In genomic region chr16:56422896-56423441, GRCh38 we compare ENCODE assay signal across 10 cellular contexts. TPM values are rescaled to one million over a fixed set of nuclear protein-coding genes. Genes with fewer than 3 reads are reported as not detected.
DNase-seq lines count a peak whose midpoint lies in the region; ATAC-seq and TF ChIP-seq lines count a peak whose summit lies in the region.
"Had no signal": no experiment of that assay in that cellular context is flagged by ENCODE, and none has a peak within 500 bp of the region (broad histone marks: within the 10 kb centered on the region; RNA-seq: fewer than 3 reads in every experiment).

No MANE protein-coding gene starts in this region.

- ATAC-seq in CD4-positive, alpha-beta T cell (ENCODE audit: poor library complexity) = no peak
- ATAC-seq in HCT116 (no peak), natural killer cell (no peak), lower lobe of right lung (no peak)
- ATAC-seq: left lung had no signal

- no peak overlapping the region for H3K9ac ChIP-seq in HCT116 (ENCODE audit: low read length)

- WGBS in adrenal gland, 4 donors = 48 to 64% (median 50%) methylated on average over 4 of the region's 4 CpGs

- 0 out of 2 replicates have a peak overlapping the region, but pooled peaks have one; percentile 2 for H3K4me2 ChIP-seq in HCT116 (ENCODE audit: low read length)

- H3K36me3 ChIP-seq in HCT116 (ENCODE audit: control insufficient read depth in 1 of 2, insufficient read depth in 2 of 2, low read length in 2 of 2) = no peaks in the 10 kb centered on the region
- no peaks in the 10 kb centered on the region for H3K36me3 ChIP-seq in adrenal gland (replicated peaks in 1 of 2)
- no peaks in the 10 kb centered on the region for H3K36me3 ChIP-seq in lower lobe of right lung
- H3K36me3 ChIP-seq: left lung had no signal

- intact Hi-C loops in CD4-positive, alpha-beta T cell (cut with DNase I, micrococcal nuclease) = loop anchor here in 1 of 2 experiments (10.0 kb wide), 2 partner anchors 228 to 282 kb away; partner anchors contain the start of gene GNAO1
- intact Hi-C loops in HCT116 (cut with micrococcal nuclease) = no loop called here
- intact Hi-C loops in adrenal gland (cut with DNase I) = no loop called here
- intact Hi-C loops in natural killer cell (cut with micrococcal nuclease) = no loop called here
- intact Hi-C loops in lower lobe of right lung (cut with DNase I) = no loop called here

- peaks cover 51% of the 10 kb centered on the region for H3K4me1 Mint-ChIP-seq in CD4-positive, alpha-beta T cell (ENCODE audit: low read depth)
- H3K4me1 Mint-ChIP-seq in natural killer cell = peaks cover 36 to 41% of the 10 kb centered on the region in 2 donors

- H3K27me3 ChIP-seq in CD4-positive, alpha-beta T cell (ENCODE audit: control insufficient read depth, insufficient read depth, low read length) = no peaks in the 10 kb centered on the region
- no peaks in the 10 kb centered on the region for H3K27me3 ChIP-seq in HCT116 (ENCODE audit: insufficient read depth, low read length)
- H3K27me3 ChIP-seq in adrenal gland = no peaks in the 10 kb centered on the region
- no peaks in the 10 kb centered on the region for H3K27me3 ChIP-seq in lower lobe of right lung (ENCODE audit: low read depth)
- H3K27me3 ChIP-seq: left lung had no signal

- BruUV-seq in HCT116 (replicated peaks; lab: Mats Ljungman, UMichigan) = no TSS peak

- peak overlapping the region; percentile 77 for H3K4me3 Mint-ChIP-seq in CD4-positive, alpha-beta T cell
- peak overlapping the region; percentile 32 for H3K4me3 Mint-ChIP-seq in natural killer cell

- no peak for TF ChIP-seq POLR2A in HCT116 (IDR thresholded peaks at IDR 0.05; ENCODE audit: borderline replicate concordance, extremely low read depth, insufficient read depth, insufficient read length)
- TF ChIP-seq POLR2A in adrenal gland (IDR thresholded peaks at IDR 0.05) = no peak

- no peak overlapping the region for H3K27ac ChIP-seq in CD4-positive, alpha-beta T cell (ENCODE audit: low read depth, low read length)
- no peak overlapping the region for H3K27ac ChIP-seq in HCT116 (ENCODE audit: low read depth, low read length)
- peak overlapping the region in 3 of 5 donors; percentile 2 to 88 (median 6) for H3K27ac ChIP-seq in adrenal gland
- H3K27ac ChIP-seq in lower lobe of right lung = no peak overlapping the region

- POLR2A ChIA-PET in CD4-positive, alpha-beta T cell (lab: Charles Lee) = interaction anchor here (0.6 to 0.9 kb wide), 3 partner anchors 26 to 157 kb away, joined by 3 read pairs; partner anchors contain the start of genes NUDT21 and OGFOD1
- POLR2A ChIA-PET in HCT116 (lab: Charles Lee) = no interaction called here

- no peaks in the 10 kb centered on the region for H3K9me2 ChIP-seq in HCT116 (ENCODE audit: insufficient read depth)

- no peak overlapping the region for H2AFZ ChIP-seq in HCT116 (ENCODE audit: low read depth, low read length, poor library complexity, severe bottlenecking)

- DNase-seq in CD4-positive, alpha-beta T cell = no peak
- DNase-seq in HCT116 (ENCODE audit: low read depth, low spot score) = no peak
- DNase-seq in adrenal gland = no peak
- no peak for DNase-seq in natural killer cell
- no peak for DNase-seq in G401 (ENCODE audit: low spot score)
- DNase-seq in T1000 (lab: John Stamatoyannopoulos, UW) = no peak
- DNase-seq in lower lobe of right lung = no peak
- no peak for DNase-seq in stimulated activated CD4-positive, alpha-beta T cell treated with anti-CD3 and anti-CD28 coated beads, Interleukin-15, amount 100 ng/mL, for 24 hours
- DNase-seq: left lung; stimulated activated naive CD4-positive, alpha-beta T cell had no signal

- H3K4me1 ChIP-seq in HCT116 (ENCODE audit: control insufficient read depth in 1 of 2, insufficient read depth in 2 of 2, low read length in 2 of 2) (peaks cover 18 to 61% of the 10 kb centered on the region in 2 experiments), adrenal gland (replicated peaks in 1 of 2) (peaks cover 31 to 51% of the 10 kb centered on the region in 2 donors), lower lobe of right lung (peaks cover 28% of the 10 kb centered on the region)

- no peaks in the 10 kb centered on the region; the same call in 1 of the 2 replicates for H4K20me1 ChIP-seq in HCT116 (ENCODE audit: insufficient read depth)

- H3K36me3 Mint-ChIP-seq in CD4-positive, alpha-beta T cell (ENCODE audit: low read depth) = peaks cover 9% of the 10 kb centered on the region
- H3K36me3 Mint-ChIP-seq in natural killer cell = no peaks in the 10 kb centered on the region

- H3K4me3 ChIP-seq in HCT116 (replicated peaks in 1 of 2; ENCODE audit: low read depth in 1 of 2, low read length in 2 of 2) = no peak overlapping the region
- H3K4me3 ChIP-seq in adrenal gland = peak overlapping the region in 1 of 4 donors; percentile 100
- H3K4me3 ChIP-seq in lower lobe of right lung = no peak overlapping the region

- no peaks in the 10 kb centered on the region for H3K9me3 Mint-ChIP-seq in CD4-positive, alpha-beta T cell
- H3K9me3 Mint-ChIP-seq in natural killer cell = no peaks in the 10 kb centered on the region

- peaks cover 58% of the 10 kb centered on the region for H3K79me2 ChIP-seq in HCT116 (ENCODE audit: insufficient read depth, low read length)

- no peak for TF ChIP-seq RAD21 in HCT116 (IDR thresholded peaks at IDR 0.05; ENCODE audit: low read depth)

- H3K9me3 ChIP-seq in CD4-positive, alpha-beta T cell (ENCODE audit: control insufficient read depth, low read length) = no peaks in the 10 kb centered on the region
- no peaks in the 10 kb centered on the region for H3K9me3 ChIP-seq in HCT116 (ENCODE audit: control insufficient read depth in 1 of 2, insufficient read depth in 1 of 2, low read depth in 1 of 2, low read length in 2 of 2)
- no peaks in the 10 kb centered on the region for H3K9me3 ChIP-seq in adrenal gland (replicated peaks in 1 of 3)
- H3K9me3 ChIP-seq in lower lobe of right lung = no peaks in the 10 kb centered on the region
- H3K9me3 ChIP-seq: left lung had no signal

- H3K27ac Mint-ChIP-seq in CD4-positive, alpha-beta T cell = no peak overlapping the region
- H3K27ac Mint-ChIP-seq in natural killer cell = no peak overlapping the region

- in situ Hi-C loops in G401 (cut with HindIII; ENCODE audit: low sequenced_read_pairs) = no loop called here

- CTCF ChIA-PET in CD4-positive, alpha-beta T cell (lab: Charles Lee) = no interaction called here
- CTCF ChIA-PET in HCT116 (lab: Charles Lee) = no interaction called here

- RAD21 ChIA-PET in HCT116 (lab: Charles Lee; ENCODE audit: low non-redundant PET in 1 of 2, low total read pairs in 2 of 2, uncharacterized antibody in 2 of 2, unreplicated experiment in 2 of 2) = no interaction called here

- TF ChIP-seq CTCF in CD4-positive, alpha-beta T cell (IDR thresholded peaks at IDR 0.05) = no peak
- TF ChIP-seq CTCF in HCT116 (IDR thresholded peaks at IDR 0.05 in 2 of 3, conservative IDR thresholded peaks at IDR 0.05 in 1 of 3; ENCODE audit: borderline replicate concordance in 1 of 3, insufficient read depth in 1 of 3, low read depth in 2 of 3, low read length in 2 of 3) (no peak), adrenal gland (IDR thresholded peaks at IDR 0.05) (no peak), natural killer cell (IDR thresholded peaks at IDR 0.05) (no peak), lower lobe of right lung (IDR thresholded peaks at IDR 0.05) (no peak)

- H3K27me3 Mint-ChIP-seq in CD4-positive, alpha-beta T cell = no peaks in the 10 kb centered on the region
- no peaks in the 10 kb centered on the region for H3K27me3 Mint-ChIP-seq in natural killer cell (ENCODE audit: low read depth in 2 of 2)

TF ChIP-seq in HCT116, 20 proteins besides CTCF, POLR2A, EP300 and RAD21 (continues in another document):
- no peak for TF ChIP-seq SP1 (IDR thresholded peaks at IDR 0.05; ENCODE audit: low read depth)

RNA-seq across cellular contexts. Expression of gene AMFR, which starts 2.4 kb away (rescaled TPM):
- 10 to 100 TPM; 79.2 to 83.8 TPM for total RNA-seq in CD4-positive, alpha-beta T cell
- total RNA-seq in HCT116 (2021; ENCODE audit: unreplicated experiment) (66.3 TPM), adrenal gland (100 to 1,000 TPM; 165 to 346 (median 217) TPM), natural killer cell (10 to 100 TPM; 58.4 to 87.1 (median 71.7) TPM), lower lobe of right lung (90.4 TPM)
- polyA plus RNA-seq in HCT116 (2012) = 86.3 and 89.3 TPM in 2 replicates
- polyA plus RNA-seq in adrenal gland = 100 to 1,000 TPM in 1 of 3 donors, 10 to 100 TPM in 2; 40.3 to 117 (median 72.2) TPM
- 77.0 and 94.4 TPM in 2 replicates for total RNA-seq in G401 (2014; rRNA removed; shearing (Covaris generic))

RNA-seq across cellular contexts. Expression of gene NUDT21, which starts 28.2 kb away (rescaled TPM):
- total RNA-seq in CD4-positive, alpha-beta T cell = 10 to 100 TPM; 89.6 to 96.6 TPM
- total RNA-seq in HCT116 (2021; ENCODE audit: unreplicated experiment) = 218 TPM
- 125 and 161 TPM in 2 replicates for polyA plus RNA-seq in HCT116 (2012)
- total RNA-seq in adrenal gland = 100 to 1,000 TPM in 4 of 8 donors, 10 to 100 TPM in 4; 20.1 to 113 (median 90.5) TPM
- polyA plus RNA-seq in adrenal gland = 10 to 100 TPM; 20.9 to 81.3 (median 32.4) TPM
- total RNA-seq in natural killer cell = 100 to 1,000 TPM in 1 of 3 donors, 10 to 100 TPM in 2; 78.1 to 108 (median 90.0) TPM
- total RNA-seq in G401 (2014; rRNA removed; shearing (Covaris generic)) = 106 and 165 TPM in 2 replicates
- total RNA-seq in lower lobe of right lung = 80.3 TPM

RNA-seq across cellular contexts. Expression of gene OGFOD1, which starts 28.4 kb away (rescaled TPM):
- total RNA-seq in CD4-positive, alpha-beta T cell = 10 to 100 TPM; 14.6 to 14.8 TPM
- total RNA-seq in HCT116 (2021; ENCODE audit: unreplicated experiment) (51.6 TPM), adrenal gland (100 to 1,000 TPM in 3 of 8 donors, 10 to 100 TPM in 5; 28.1 to 183 (median 53.5) TPM), natural killer cell (10 to 100 TPM; 12.7 to 20.6 (median 13.1) TPM), lower lobe of right lung (26.8 TPM)
- 17.8 and 25.4 TPM in 2 replicates for polyA plus RNA-seq in HCT116 (2012)
- polyA plus RNA-seq in adrenal gland = 100 to 1,000 TPM in 1 of 3 donors, 10 to 100 TPM in 1, 1 to 10 TPM in 1; 9.2 to 132 (median 11.5) TPM
- total RNA-seq in G401 (2014; rRNA removed; shearing (Covaris generic)) = 69.8 and 82.3 TPM in 2 replicates

Comparison
In these comparisons a context has a peak if more than half of its experiments do, and no peak if none do; other contexts are left out.
1. H3K27ac ChIP-seq: peak in adrenal gland (3 of 5); none in CD4-positive, alpha-beta T cell (single experiment), HCT116 (single experiment) and lower lobe of right lung (single experiment).